In the genomic region with DNA sequence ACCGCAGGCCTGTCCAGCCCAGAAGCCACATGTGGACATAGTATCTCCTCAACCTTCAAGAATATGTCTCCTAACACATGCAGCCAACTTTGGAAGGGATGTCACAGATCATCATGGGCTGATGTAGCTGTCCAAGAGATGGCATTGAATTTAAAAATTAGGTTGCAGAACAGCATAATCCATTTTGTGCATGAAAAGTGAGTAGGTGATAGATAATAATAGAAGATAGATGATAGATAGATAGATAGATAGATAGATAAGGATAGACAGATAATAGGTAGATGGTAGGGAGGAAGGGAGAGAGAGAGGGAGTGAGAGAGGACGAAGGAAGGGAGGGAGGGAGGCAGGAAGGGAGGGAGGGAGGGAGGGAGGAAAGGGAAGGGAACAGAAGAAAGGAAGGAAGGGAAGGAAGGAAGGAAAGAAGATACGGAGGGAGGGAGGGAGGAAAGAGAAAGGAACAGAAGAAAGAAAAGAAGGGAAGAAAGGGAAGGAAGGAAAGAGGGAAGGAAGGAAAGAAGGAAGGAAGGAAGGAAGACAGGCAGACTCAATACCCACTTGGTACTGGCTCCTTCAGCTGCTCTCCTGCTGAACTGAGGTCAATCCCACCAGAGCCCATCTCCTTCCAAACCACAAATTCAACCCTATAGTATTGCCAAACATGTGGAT, we compare ENCODE assay signal across 1 cellular context.
TF ChIP-seq lines count a peak whose summit lies in the region.

No MANE protein-coding gene starts in this region.

TF ChIP-seq in IMR-90, 13 proteins besides CTCF, POLR2A, EP300 and RAD21:
- no peak for TF ChIP-seq MAZ (IDR thresholded peaks at IDR 0.05; ENCODE audit: borderline replicate concordance, low read depth, low read length)
- TF ChIP-seq BHLHE40 (IDR thresholded peaks at IDR 0.05; ENCODE audit: low read depth, low read length): no peak
- no peak for TF ChIP-seq MXI1 (IDR thresholded peaks at IDR 0.05; ENCODE audit: borderline replicate concordance, low read depth, low read length)
- TF ChIP-seq, protein P1, sequence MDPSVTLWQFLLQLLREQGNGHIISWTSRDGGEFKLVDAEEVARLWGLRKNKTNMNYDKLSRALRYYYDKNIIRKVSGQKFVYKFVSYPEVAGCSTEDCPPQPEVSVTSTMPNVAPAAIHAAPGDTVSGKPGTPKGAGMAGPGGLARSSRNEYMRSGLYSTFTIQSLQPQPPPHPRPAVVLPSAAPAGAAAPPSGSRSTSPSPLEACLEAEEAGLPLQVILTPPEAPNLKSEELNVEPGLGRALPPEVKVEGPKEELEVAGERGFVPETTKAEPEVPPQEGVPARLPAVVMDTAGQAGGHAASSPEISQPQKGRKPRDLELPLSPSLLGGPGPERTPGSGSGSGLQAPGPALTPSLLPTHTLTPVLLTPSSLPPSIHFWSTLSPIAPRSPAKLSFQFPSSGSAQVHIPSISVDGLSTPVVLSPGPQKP (IDR thresholded peaks at IDR 0.05; ENCODE audit: borderline replicate concordance, low read depth, low read length): no peak
- TF ChIP-seq CHD1 (IDR thresholded peaks at IDR 0.05; ENCODE audit: low read depth, low read length): no peak
- TF ChIP-seq, protein P2, sequence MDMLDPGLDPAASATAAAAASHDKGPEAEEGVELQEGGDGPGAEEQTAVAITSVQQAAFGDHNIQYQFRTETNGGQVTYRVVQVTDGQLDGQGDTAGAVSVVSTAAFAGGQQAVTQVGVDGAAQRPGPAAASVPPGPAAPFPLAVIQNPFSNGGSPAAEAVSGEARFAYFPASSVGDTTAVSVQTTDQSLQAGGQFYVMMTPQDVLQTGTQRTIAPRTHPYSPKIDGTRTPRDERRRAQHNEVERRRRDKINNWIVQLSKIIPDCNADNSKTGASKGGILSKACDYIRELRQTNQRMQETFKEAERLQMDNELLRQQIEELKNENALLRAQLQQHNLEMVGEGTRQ (IDR thresholded peaks at IDR 0.05; ENCODE audit: low read depth, low read length): no peak
- no peak for TF ChIP-seq MAFK (IDR thresholded peaks at IDR 0.05; ENCODE audit: low read depth, low read length)
- no peak for TF ChIP-seq CEBPB (IDR thresholded peaks at IDR 0.05; ENCODE audit: low read depth, low read length)
- no peak for TF ChIP-seq SMC3 (IDR thresholded peaks at IDR 0.05; ENCODE audit: low read depth, low read length)
- TF ChIP-seq RCOR1 (IDR thresholded peaks at IDR 0.05; ENCODE audit: insufficient replicate concordance, low read length): no peak
- TF ChIP-seq FOS (IDR thresholded peaks at IDR 0.05; ENCODE audit: low read depth, low read length): no peak
- no peak for TF ChIP-seq RFX5 (IDR thresholded peaks at IDR 0.05; ENCODE audit: low read depth, low read length)
